Comparison of ENCODE assay signal across 14 cellular contexts in genomic region chr5:152113401-152113800, GRCh38.
DNase-seq lines count a peak whose midpoint lies in the region; ATAC-seq and TF ChIP-seq lines count a peak whose summit lies in the region.
"Had no signal": no experiment of that assay in that cellular context is flagged by ENCODE, and none has a peak within 500 bp of the region (broad histone marks: within the 10 kb centered on the region; RNA-seq: fewer than 3 reads in every experiment).

No MANE protein-coding gene starts in this region.

- H3K36me3 Mint-ChIP-seq in activated naive CD8-positive, alpha-beta T cell treated with anti-CD3 and anti-CD28 coated beads, Interleukin-2, amount 50 U/mL, for 24 hours (ENCODE audit: low read depth): no peaks in the 10 kb centered on the region

- DNase-seq in T-helper 22 cell (ENCODE audit: low read depth): peak; percentile 56
- peak; percentile 41 for DNase-seq in activated naive CD8-positive, alpha-beta T cell treated with anti-CD3 and anti-CD28 coated beads, Interleukin-2, amount 50 U/mL, for 24 hours
- peak; percentile 60 for DNase-seq in stimulated activated CD4-positive, alpha-beta T cell treated with anti-CD3 and anti-CD28 coated beads, Interleukin-4, amount 100 ng/mL, for 24 hours
- DNase-seq in GM19240 (ENCODE audit: insufficient read length, low spot score): no peak
- DNase-seq in tibial nerve (ENCODE audit: low spot score in 2 of 2): no peak
- no peak for DNase-seq in 8988T
- DNase-seq: DMS 273 treated with DMSO at 0.1 percent for 48 hours, NCI-H1436 treated with DMSO at 0.1 percent for 48 hours, Peyer's patch had no signal

- no peaks in the 10 kb centered on the region for H3K4me1 ChIP-seq in tibial nerve
- H3K4me1 ChIP-seq: HAP-1, Peyer's patch had no signal

- no peak overlapping the region for H3K4me3 ChIP-seq in tibial nerve
- H3K4me3 ChIP-seq: HAP-1, Peyer's patch, skin epidermis had no signal

- H3K27me3 ChIP-seq in tibial nerve: no peaks in the 10 kb centered on the region
- H3K27me3 ChIP-seq: Peyer's patch had no signal

- WGBS in tibial nerve, 2 donors: 58 to 60% methylated on average over 2 of the region's 2 CpGs

- ATAC-seq in GM19351 (IDR thresholded peaks at IDR 0.05; ENCODE audit: unreplicated experiment) (peak; percentile 68), HG03039 (IDR thresholded peaks at IDR 0.05; ENCODE audit: unreplicated experiment) (no peak)
- ATAC-seq in activated naive CD8-positive, alpha-beta T cell treated with anti-CD3 and anti-CD28 coated beads, Interleukin-2, amount 50 U/mL, for 24 hours: peak; percentile 99

- no peak for TF ChIP-seq EP300 in tibial nerve (IDR thresholded peaks at IDR 0.05)

- H3K9me3 ChIP-seq in tibial nerve: peaks cover 0 to 4% (median 0%) of the 10 kb centered on the region in 4 donors
- H3K9me3 ChIP-seq: HAP-1, Peyer's patch had no signal

- no peak for TF ChIP-seq POLR2A in tibial nerve (IDR thresholded peaks at IDR 0.05)

- TF ChIP-seq CTCF in tibial nerve (IDR thresholded peaks at IDR 0.05): no peak

- peaks cover 14% of the 10 kb centered on the region for H3K4me1 Mint-ChIP-seq in activated naive CD8-positive, alpha-beta T cell treated with anti-CD3 and anti-CD28 coated beads, Interleukin-2, amount 50 U/mL, for 24 hours

- H3K36me3 ChIP-seq in tibial nerve: no peaks in the 10 kb centered on the region
- H3K36me3 ChIP-seq: HAP-1, Peyer's patch had no signal

- peaks cover 6% of the 10 kb centered on the region for H3K27me3 Mint-ChIP-seq in activated naive CD8-positive, alpha-beta T cell treated with anti-CD3 and anti-CD28 coated beads, Interleukin-2, amount 50 U/mL, for 24 hours

- H3K27ac Mint-ChIP-seq in activated naive CD8-positive, alpha-beta T cell treated with anti-CD3 and anti-CD28 coated beads, Interleukin-2, amount 50 U/mL, for 24 hours: peak overlapping the region; percentile 9

- H3K9me3 Mint-ChIP-seq in activated naive CD8-positive, alpha-beta T cell treated with anti-CD3 and anti-CD28 coated beads, Interleukin-2, amount 50 U/mL, for 24 hours: no peaks in the 10 kb centered on the region

- no peak overlapping the region for H3K4me3 Mint-ChIP-seq in activated naive CD8-positive, alpha-beta T cell treated with anti-CD3 and anti-CD28 coated beads, Interleukin-2, amount 50 U/mL, for 24 hours

- H3K27ac ChIP-seq in tibial nerve: no peak overlapping the region
- H3K27ac ChIP-seq: HL-60, Peyer's patch, skin epidermis had no signal

Comparison
In these comparisons a context has a peak if more than half of its experiments do, and no peak if none do; other contexts are left out.
1. DNase-seq: peak in T-helper 22 cell (single experiment), activated naive CD8-positive, alpha-beta T cell treated with anti-CD3 and anti-CD28 coated beads, Interleukin-2, amount 50 U/mL, for 24 hours (single experiment) and stimulated activated CD4-positive, alpha-beta T cell treated with anti-CD3 and anti-CD28 coated beads, Interleukin-4, amount 100 ng/mL, for 24 hours (single experiment); none in GM19240 (single experiment), tibial nerve (0 of 2) and 8988T (single experiment).